Comparison of ENCODE assay signal across 1 cellular context in genomic region chr19:14432817-14433453, GRCh38.
TF ChIP-seq lines count a peak whose summit lies in the region.

PKN1 (plus strand) TSS chr19:14433306; CDS start chr19:14433522, 216 bp downstream.

TF ChIP-seq in HEK293, 187 proteins besides CTCF, POLR2A, EP300 and RAD21 (continued from another document):
- TF ChIP-seq, protein P1, sequence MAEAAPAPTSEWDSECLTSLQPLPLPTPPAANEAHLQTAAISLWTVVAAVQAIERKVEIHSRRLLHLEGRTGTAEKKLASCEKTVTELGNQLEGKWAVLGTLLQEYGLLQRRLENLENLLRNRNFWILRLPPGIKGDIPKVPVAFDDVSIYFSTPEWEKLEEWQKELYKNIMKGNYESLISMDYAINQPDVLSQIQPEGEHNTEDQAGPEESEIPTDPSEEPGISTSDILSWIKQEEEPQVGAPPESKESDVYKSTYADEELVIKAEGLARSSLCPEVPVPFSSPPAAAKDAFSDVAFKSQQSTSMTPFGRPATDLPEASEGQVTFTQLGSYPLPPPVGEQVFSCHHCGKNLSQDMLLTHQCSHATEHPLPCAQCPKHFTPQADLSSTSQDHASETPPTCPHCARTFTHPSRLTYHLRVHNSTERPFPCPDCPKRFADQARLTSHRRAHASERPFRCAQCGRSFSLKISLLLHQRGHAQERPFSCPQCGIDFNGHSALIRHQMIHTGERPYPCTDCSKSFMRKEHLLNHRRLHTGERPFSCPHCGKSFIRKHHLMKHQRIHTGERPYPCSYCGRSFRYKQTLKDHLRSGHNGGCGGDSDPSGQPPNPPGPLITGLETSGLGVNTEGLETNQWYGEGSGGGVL (tag by site-specific recombination; IDR thresholded peaks at IDR 0.05) = peak; percentile 44
- TF ChIP-seq, protein P2, sequence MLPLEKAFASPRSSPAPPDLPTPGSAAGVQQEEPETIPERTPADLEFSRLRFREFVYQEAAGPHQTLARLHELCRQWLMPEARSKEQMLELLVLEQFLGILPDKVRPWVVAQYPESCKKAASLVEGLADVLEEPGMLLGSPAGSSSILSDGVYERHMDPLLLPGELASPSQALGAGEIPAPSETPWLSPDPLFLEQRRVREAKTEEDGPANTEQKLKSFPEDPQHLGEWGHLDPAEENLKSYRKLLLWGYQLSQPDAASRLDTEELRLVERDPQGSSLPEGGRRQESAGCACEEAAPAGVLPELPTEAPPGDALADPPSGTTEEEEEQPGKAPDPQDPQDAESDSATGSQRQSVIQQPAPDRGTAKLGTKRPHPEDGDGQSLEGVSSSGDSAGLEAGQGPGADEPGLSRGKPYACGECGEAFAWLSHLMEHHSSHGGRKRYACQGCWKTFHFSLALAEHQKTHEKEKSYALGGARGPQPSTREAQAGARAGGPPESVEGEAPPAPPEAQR (tag by site-specific recombination; IDR thresholded peaks at IDR 0.05) = no peak
- TF ChIP-seq ZBTB8A (tag by site-specific recombination; IDR thresholded peaks at IDR 0.05) = 0 out of 2 replicates have a peak, but pooled peaks have one; percentile 12
- TF ChIP-seq GLIS2 (tag by site-specific recombination; IDR thresholded peaks at IDR 0.05) = peak; percentile 49
- 0 out of 2 replicates have a peak, but pooled peaks have one; percentile 24 for TF ChIP-seq ZNF501 (tag by site-specific recombination; IDR thresholded peaks at IDR 0.05)
- TF ChIP-seq ZNF121 (tag by site-specific recombination; IDR thresholded peaks at IDR 0.05) = 0 out of 2 replicates have a peak, but pooled peaks have one; percentile 5
- TF ChIP-seq ZBTB20 (tag by site-specific recombination; IDR thresholded peaks at IDR 0.05) = no peak
- TF ChIP-seq ZNF623 (tag by site-specific recombination; IDR thresholded peaks at IDR 0.05) = peak; percentile 18; the same call in 1 of the 2 replicates
- 0 out of 2 replicates have a peak, but pooled peaks have one; percentile 32 for TF ChIP-seq ZBTB7A (tag by site-specific recombination; IDR thresholded peaks at IDR 0.05; ENCODE audit: low read depth)
- TF ChIP-seq REST (tag by site-specific recombination; IDR thresholded peaks at IDR 0.05) = no peak
- TF ChIP-seq ZBTB21 (tag by site-specific recombination; IDR thresholded peaks at IDR 0.05) = no peak
- peak; percentile 62; the same call in 1 of the 2 replicates for TF ChIP-seq ZNF561 (tag by site-specific recombination; IDR thresholded peaks at IDR 0.05; ENCODE audit: borderline replicate concordance)
- no peak for TF ChIP-seq ZNF292 (tag by site-specific recombination; IDR thresholded peaks at IDR 0.05; ENCODE audit: borderline replicate concordance, low read depth)
- no peak for TF ChIP-seq OSR2 (tag by site-specific recombination; IDR thresholded peaks at IDR 0.05)
- no peak for TF ChIP-seq ZNF311 (tag by site-specific recombination; IDR thresholded peaks at IDR 0.05; ENCODE audit: borderline replicate concordance)
- no peak for TF ChIP-seq ZNF473 (tag by site-specific recombination; IDR thresholded peaks at IDR 0.05)
- no peak for TF ChIP-seq ZNF621 (tag by site-specific recombination; IDR thresholded peaks at IDR 0.05)
- TF ChIP-seq ZNF677 (tag by site-specific recombination; IDR thresholded peaks at IDR 0.05) = no peak
- no peak for TF ChIP-seq ZNF747 (tag by site-specific recombination; IDR thresholded peaks at IDR 0.05)
- no peak for TF ChIP-seq ZBTB49 (tag by site-specific recombination; IDR thresholded peaks at IDR 0.05; ENCODE audit: low read depth)
- no peak for TF ChIP-seq ZNF266 (tag by site-specific recombination; IDR thresholded peaks at IDR 0.05; ENCODE audit: low read depth)
- 0 out of 2 replicates have a peak, but pooled peaks have one; percentile 13 for TF ChIP-seq IKZF3 (tag by site-specific recombination; IDR thresholded peaks at IDR 0.05)
- TF ChIP-seq GLI4 (tag by site-specific recombination; IDR thresholded peaks at IDR 0.05) = no peak
- peak; percentile 20; the same call in 1 of the 2 replicates for TF ChIP-seq ZBTB17 (tag by site-specific recombination; IDR thresholded peaks at IDR 0.05)
- TF ChIP-seq ZNF132 (tag by site-specific recombination; IDR thresholded peaks at IDR 0.05; ENCODE audit: borderline replicate concordance) = no peak
- peak; percentile 41 for TF ChIP-seq ZBTB26 (tag by site-specific recombination; optimal IDR thresholded peaks at IDR 0.05)
- TF ChIP-seq KLF16 (tag by site-specific recombination; IDR thresholded peaks at IDR 0.05) = 0 out of 2 replicates have a peak, but pooled peaks have one; percentile 47
- TF ChIP-seq SP7 (tag by site-specific recombination; IDR thresholded peaks at IDR 0.05) = peak; percentile 52; the same call in 1 of the 2 replicates
- TF ChIP-seq YY1 (tag by site-specific recombination; IDR thresholded peaks at IDR 0.05) = no peak
- no peak for TF ChIP-seq ZNF792 (tag by site-specific recombination; IDR thresholded peaks at IDR 0.05)
- TF ChIP-seq ZNF704 (tag by site-specific recombination; IDR thresholded peaks at IDR 0.05) = no peak
